ENCODE assay signal across 27 cellular contexts in the genomic region with DNA sequence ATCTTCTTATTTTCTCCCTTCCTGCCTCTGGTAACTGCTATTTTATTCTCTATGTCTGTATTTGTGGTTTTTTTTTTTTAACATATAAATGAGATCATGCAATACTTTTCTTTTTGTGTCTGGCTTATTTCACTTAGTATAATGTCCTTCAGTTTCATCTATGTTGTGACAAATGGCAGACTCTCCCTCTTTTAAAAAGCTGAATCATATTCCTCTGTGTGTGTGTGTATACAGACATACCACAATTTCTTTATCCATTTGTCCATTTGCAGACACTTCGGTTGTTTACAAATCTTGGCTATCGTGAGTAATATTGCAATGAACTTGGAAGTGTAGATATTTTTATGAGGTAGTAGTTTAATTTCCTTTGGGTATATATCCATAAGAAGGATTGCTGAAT. TPM values are rescaled to one million over a fixed set of nuclear protein-coding genes. Genes with fewer than 3 reads are reported as not detected.
"Had no signal": no experiment of that assay in that cellular context is flagged by ENCODE, and none has a peak within 500 bp of the region (broad histone marks: within the 10 kb centered on the region; RNA-seq: fewer than 3 reads in every experiment).

No MANE protein-coding gene starts in this region.

- H3K36me3 ChIP-seq: stomach, suprapubic skin, thoracic aorta, thyroid gland, tibial artery, tibial nerve, transverse colon, upper lobe of left lung, upper lobe of right lung, uterus, vagina had no signal

- H3K9me3 ChIP-seq: testis, thyroid gland, tibial artery, transverse colon, upper lobe of right lung, uterus, vagina had no signal

- DNase-seq: stimulated activated CD4-positive, alpha-beta T cell treated with anti-CD3 and anti-CD28 coated beads, Interleukin-2, amount 100 ng/mL, for 48 hours; stimulated activated CD4-positive, alpha-beta T cell treated with anti-CD3 and anti-CD28 coated beads, Interleukin-4, amount 100 ng/mL, for 1 hour; stimulated activated CD4-positive, alpha-beta T cell treated with anti-CD3 and anti-CD28 coated beads, Interleukin-4, amount 100 ng/mL, for 24 hours; stimulated activated CD4-positive, alpha-beta T cell treated with anti-CD3 and anti-CD28 coated beads, Interleukin-4, amount 100 ng/mL, for 4 hours; stimulated activated CD8-positive, alpha-beta memory T cell treated with anti-CD3 and anti-CD28 coated beads, Interleukin-4, amount 100 ng/mL, for 48 hours; stimulated activated naive B cell treated with anti-CD40 and anti-IgM and Interleukin-4, amounts not matched to agents 10 μg/mL and 1 μg/mL and 100 μg/mL, for 72 hours; stimulated activated naive CD4-positive, alpha-beta T cell; stimulated activated naive CD4-positive, alpha-beta T cell treated with Interleukin-2 at 50 U/mL for 16 hours; stimulated activated naive CD8-positive, alpha-beta T cell treated with anti-CD3 and anti-CD28 coated beads, Interleukin-15, amount 100 ng/mL, for 72 hours; stimulated activated naive CD8-positive, alpha-beta T cell treated with anti-CD3 and anti-CD28 coated beads, Interleukin-15, Interleukin-2, amounts not matched to agents 100 U/mL and 50 U/mL, for 24 hours; stomach; substantia nigra; testis; thyroid gland; tibial artery; transverse colon; trophoblast cell; upper lobe of left lung; upper lobe of right lung; uterus had no signal

- H3K27me3 ChIP-seq: stomach, suprapubic skin, testis, thyroid gland, tibial artery, tibial nerve, transverse colon, upper lobe of left lung, upper lobe of right lung, uterus, vagina had no signal

- H3K27ac ChIP-seq: stomach, suprapubic skin, testis, thoracic aorta, thyroid gland, tibial artery, tibial nerve, transverse colon, upper lobe of left lung, upper lobe of right lung, uterus, vagina had no signal

- ATAC-seq: stimulated activated effector memory CD8-positive, alpha-beta T cell treated with anti-CD3 and anti-CD28 coated beads, Interleukin-12 subunit alpha, Interleukin-12 subunit beta, amount 100 ng/mL, for 72 hours; stimulated activated memory B cell treated with anti-CD40 and anti-IgM and Interleukin-4, amounts not matched to agents 10 μg/mL and 1 μg/mL and 100 μg/mL, for 72 hours; stimulated activated naive B cell treated with anti-CD40 and anti-IgM and Interleukin-4, amounts not matched to agents 10 μg/mL and 1 μg/mL and 100 μg/mL, for 72 hours; stimulated activated naive CD8-positive, alpha-beta T cell treated with anti-CD3 and anti-CD28 coated beads, Interleukin-15, amount 100 ng/mL, for 72 hours; stimulated activated naive CD8-positive, alpha-beta T cell treated with anti-CD3 and anti-CD28 coated beads, Interleukin-15, Interleukin-2, amounts not matched to agents 100 U/mL and 50 U/mL, for 24 hours; upper lobe of right lung had no signal

- H3K4me3 ChIP-seq: stomach, suprapubic skin, testis, thoracic aorta, thyroid gland, tibial artery, tibial nerve, transverse colon, upper lobe of left lung, upper lobe of right lung, uterus, vagina had no signal

- H3K4me1 ChIP-seq: stomach, suprapubic skin, testis, thyroid gland, tibial artery, tibial nerve, transverse colon, upper lobe of left lung, upper lobe of right lung, uterus, vagina had no signal

RNA-seq across cellular contexts. Expression of a gene that starts 7.0 kb away (rescaled TPM):
- total RNA-seq: upper lobe of right lung, ureter had no signal
